In genomic region chr5:154756203-154756870, GRCh38 we compare ENCODE assay signal across 8 cellular contexts. TPM values are rescaled to one million over a fixed set of nuclear protein-coding genes. Genes with fewer than 3 reads are reported as not detected.
DNase-seq lines count a peak whose midpoint lies in the region; ATAC-seq, FAIRE-seq and TF ChIP-seq lines count a peak whose summit lies in the region.

No MANE protein-coding gene starts in this region.

- FAIRE-seq in A549 (lab: Jason Lieb, UNC) (no peak), HTR-8/SVneo (lab: Jason Lieb, UNC) (no peak)

- no peak for TF ChIP-seq RAD21 in A549 (conservative IDR thresholded peaks at IDR 0.05 in 1 of 2, IDR thresholded peaks at IDR 0.05 in 1 of 2)

- DNase-seq in A549 (ENCODE audit: low read depth in 1 of 2, low spot score in 1 of 2) (peak in 1 of 2 experiments; percentile 63), HFF-Myc (ENCODE audit: extremely low read depth, low read depth) (no peak), colonic mucosa (peak; percentile 61), lung microvascular endothelial cell (ENCODE audit: low read depth in 2 of 2) (peak; percentile 40 to 55), cerebellar cortex (ENCODE audit: low spot score) (no peak), HTR-8/SVneo (ENCODE audit: insufficient read length, low spot score) (no peak)
- peak; percentile 58 for DNase-seq in activated CD4-positive, CD25-positive, alpha-beta regulatory T cell treated with anti-CD3 and anti-CD28 coated beads, Interleukin-2, amount 50 U/mL, for 72 hours
- DNase-seq in stimulated activated CD8-positive, alpha-beta memory T cell treated with anti-CD3 and anti-CD28 coated beads, Interleukin-4, amount 100 ng/mL, for 24 hours (ENCODE audit: low read depth), result peak; percentile 16

- H3K4me3 ChIP-seq in A549 (peak overlapping the region; percentile 94), HFF-Myc (replicated peaks; ENCODE audit: low read depth, low read length) (peak overlapping the region; percentile 77), colonic mucosa (peak overlapping the region; percentile 95)

- no peak; the same call in 1 of the 2 replicates for TF ChIP-seq POLR2A in A549 (IDR thresholded peaks at IDR 0.05; ENCODE audit: low read length)

- CTCF ChIA-PET in A549 (lab: Yijun Ruan, JAX), result no interaction called here

- TF ChIP-seq CTCF in A549 (IDR thresholded peaks at IDR 0.05) (no peak), HFF-Myc (IDR thresholded peaks at IDR 0.05; ENCODE audit: low read depth, low read length, missing control alignments) (no peak), colonic mucosa (IDR thresholded peaks at IDR 0.05) (no peak)

- TF ChIP-seq EP300 in A549 (IDR thresholded peaks at IDR 0.05), result no peak

- H3K27me3 ChIP-seq in colonic mucosa, result no peaks in the 10 kb centered on the region

- H3K4me2 ChIP-seq in A549, result peak overlapping the region; percentile 94

- no peaks in the 10 kb centered on the region for H3K36me3 ChIP-seq in colonic mucosa

- H3K27ac ChIP-seq in A549, result peak overlapping the region; percentile 100
- H3K27ac ChIP-seq in colonic mucosa, result peak overlapping the region; percentile 94

- intact Hi-C loops in colonic mucosa (cut with DNase I), result no loop called here

- H3K4me1 ChIP-seq in A549 (peaks cover 44% of the 10 kb centered on the region), colonic mucosa (peaks cover 13% of the 10 kb centered on the region)

- H3K9ac ChIP-seq in colonic mucosa (ENCODE audit: low read depth in 2 of 2, low read length in 2 of 2), result peak overlapping the region; percentile 95

- 2% methylated on average over 38 of the region's 48 CpGs for WGBS in A549 (ENCODE audit: missing lambda C conversion rate)

- ATAC-seq in A549, result peak; percentile 37 to 43; a peak in 5 of 6 replicates

- no peaks in the 10 kb centered on the region for H3K9me3 ChIP-seq in A549
- no peaks in the 10 kb centered on the region for H3K9me3 ChIP-seq in colonic mucosa

- POLR2A ChIA-PET in A549 (lab: Yijun Ruan, JAX), result no interaction called here

TF ChIP-seq in A549, 52 proteins besides CTCF, POLR2A, EP300 and RAD21:
- no peak for TF ChIP-seq EHMT2 (IDR thresholded peaks at IDR 0.05; ENCODE audit: low read depth)
- TF ChIP-seq PHF8 (IDR thresholded peaks at IDR 0.05; ENCODE audit: borderline replicate concordance, low read depth), result peak; percentile 53
- no peak for TF ChIP-seq TP53 (CRISPR knock-in tag; IDR thresholded peaks at IDR 0.05)
- peak; percentile 35; the same call in 1 of the 2 replicates for TF ChIP-seq NFE2L2 (conservative IDR thresholded peaks at IDR 0.05; ENCODE audit: low read length)
- TF ChIP-seq TFCP2L1 (CRISPR knock-in tag; IDR thresholded peaks at IDR 0.05), result 0 out of 2 replicates have a peak, but pooled peaks have one; percentile 26
- TF ChIP-seq MAFK (IDR thresholded peaks at IDR 0.05; ENCODE audit: partially characterized antibody), result peak; percentile 56
- TF ChIP-seq RNF2 (IDR thresholded peaks at IDR 0.05; ENCODE audit: borderline replicate concordance, low read depth), result no peak
- TF ChIP-seq KDM1A (IDR thresholded peaks at IDR 0.05; ENCODE audit: low read depth), result no peak

RNA-seq across cellular contexts. Expression of gene LARP1, which starts 1.2 kb away (rescaled TPM):
- 87.0 and 136 TPM in 2 replicates for polyA plus RNA-seq in A549 (2011; rRNA removed)
- polyA plus RNA-seq in A549 (2012; cell fraction: cytosol; rRNA removed), result 86.6 and 101 TPM in 2 replicates
- 131 and 145 TPM in 2 replicates for polyA plus RNA-seq in A549 (2012; cell fraction: nucleus; rRNA removed)
- polyA plus RNA-seq in A549 (2017; fragmentation: RNase III; extraction: RNeasy Plus Mini Kit Qiagen cat#74134 plus additional on column Dnase treatment), result 104 to 117 TPM (median 112 TPM) in 3 replicates
- 148 and 168 TPM in 2 replicates for polyA minus RNA-seq in A549 (2011; rRNA and poly(A)+ RNA removed)
- total RNA-seq in colonic mucosa, result 100 to 1,000 TPM; 116 to 201 TPM
- total RNA-seq in lung microvascular endothelial cell, result 26.8 and 33.7 TPM in 2 replicates

Comparison
In these comparisons a context has a peak if more than half of its experiments do, and no peak if none do; other contexts are left out.
1. DNase-seq: peak in activated CD4-positive, CD25-positive, alpha-beta regulatory T cell treated with anti-CD3 and anti-CD28 coated beads, Interleukin-2, amount 50 U/mL, for 72 hours (single experiment), colonic mucosa (single experiment), lung microvascular endothelial cell (2 of 2) and stimulated activated CD8-positive, alpha-beta memory T cell treated with anti-CD3 and anti-CD28 coated beads, Interleukin-4, amount 100 ng/mL, for 24 hours (single experiment); none in HFF-Myc (single experiment), cerebellar cortex (single experiment) and HTR-8/SVneo (single experiment).
2. Peak in every context shown above with its lines, with median percentiles within 50 percentile points of each other: H3K4me3 ChIP-seq.